In the genomic region with DNA sequence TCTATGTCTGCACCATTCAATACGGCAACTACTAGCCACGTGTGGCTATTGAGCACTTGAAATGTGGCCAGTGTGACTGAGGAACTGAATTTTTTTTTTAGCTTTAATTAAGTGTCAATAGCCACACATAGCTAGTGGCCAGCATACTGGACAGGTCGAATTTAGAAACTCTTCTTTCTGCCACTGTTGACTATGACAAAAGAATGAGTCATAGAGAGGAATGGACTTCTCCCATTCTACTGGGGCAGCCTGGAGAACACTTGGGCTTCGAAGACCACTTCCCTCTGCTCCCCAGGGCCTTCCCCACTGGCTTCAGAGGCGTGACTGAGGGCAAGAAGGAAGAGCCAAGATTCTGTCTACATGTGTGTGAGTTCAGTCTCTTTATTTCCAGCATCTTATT, we compare ENCODE assay signal across 25 cellular contexts.
A peak's percentile ranks its signal among the peaks of the same experiment; 100 is the strongest.
DNase-seq lines count a peak whose midpoint lies in the region; ATAC-seq and TF ChIP-seq lines count a peak whose summit lies in the region.
"Had no signal": no experiment of that assay in that cellular context is flagged by ENCODE, and none has a peak within 500 bp of the region (broad histone marks: within the 10 kb centered on the region; RNA-seq: fewer than 3 reads in every experiment).

No MANE protein-coding gene starts in this region.

- H3K9me2 ChIP-seq in GM23248 (ENCODE audit: insufficient read depth) = no peaks in the 10 kb centered on the region

- no peak for TF ChIP-seq CTCF in RWPE2 (IDR thresholded peaks at IDR 0.05; ENCODE audit: poor library complexity, severe bottlenecking)
- TF ChIP-seq CTCF in body of pancreas (IDR thresholded peaks at IDR 0.05) = no peak
- TF ChIP-seq CTCF in BE2C (IDR thresholded peaks at IDR 0.05; ENCODE audit: low read depth, low read length) = no peak

- no peak for TF ChIP-seq POLR2A in body of pancreas (IDR thresholded peaks at IDR 0.05)

- H3K4me1 ChIP-seq in GM23248 (ENCODE audit: insufficient read depth) = no peaks in the 10 kb centered on the region
- no peaks in the 10 kb centered on the region for H3K4me1 ChIP-seq in RWPE2 (ENCODE audit: insufficient read depth, poor library complexity, severe bottlenecking)
- H3K4me1 ChIP-seq in body of pancreas = no peaks in the 10 kb centered on the region
- peaks cover 0 to 4% of the 10 kb centered on the region in 2 donors for H3K4me1 ChIP-seq in neuronal stem cell (ENCODE audit: control insufficient read depth in 2 of 2, insufficient read depth in 1 of 2, low read depth in 1 of 2, low read length in 2 of 2)
- H3K4me1 ChIP-seq in BE2C = no peaks in the 10 kb centered on the region
- H3K4me1 ChIP-seq: Peyer's patch had no signal

- no peak overlapping the region for H3K4ac ChIP-seq in neuronal stem cell (ENCODE audit: low read length)

- intact Hi-C loops in body of pancreas (cut with DNase I) = no loop called here

- H3K27me3 ChIP-seq in GM23248 (replicated peaks; ENCODE audit: insufficient read depth) = no peaks in the 10 kb centered on the region
- no peaks in the 10 kb centered on the region for H3K27me3 ChIP-seq in RWPE2 (ENCODE audit: insufficient read depth, poor library complexity, severe bottlenecking)
- H3K27me3 ChIP-seq in body of pancreas = no peaks in the 10 kb centered on the region
- no peaks in the 10 kb centered on the region for H3K27me3 ChIP-seq in neuronal stem cell (ENCODE audit: control insufficient read depth in 3 of 3, insufficient read depth in 3 of 3, low read depth in 1 of 3, low read length in 3 of 3)
- no peaks in the 10 kb centered on the region for H3K27me3 ChIP-seq in BE2C
- H3K27me3 ChIP-seq: Peyer's patch had no signal

- no peak overlapping the region for H2BK5ac ChIP-seq in neuronal stem cell (ENCODE audit: low read length)

- H3K27ac ChIP-seq in GM23248 = no peak overlapping the region
- H3K27ac ChIP-seq in RWPE2 (ENCODE audit: poor library complexity, severe bottlenecking) = no peak overlapping the region
- no peak overlapping the region for H3K27ac ChIP-seq in body of pancreas
- H3K27ac ChIP-seq in neuronal stem cell (replicated peaks; ENCODE audit: low read length) = no peak overlapping the region
- H3K27ac ChIP-seq: C4-2B, Peyer's patch had no signal

- no peak overlapping the region for H2BK12ac ChIP-seq in neuronal stem cell (ENCODE audit: low read length)

- H3K4me2 ChIP-seq in GM23248 (ENCODE audit: unreplicated experiment) (no peak overlapping the region), neuronal stem cell (ENCODE audit: insufficient read depth, low read length, poor library complexity, severe bottlenecking) (no peak overlapping the region)

- H4K8ac ChIP-seq in neuronal stem cell (ENCODE audit: low read depth, low read length) = no peak overlapping the region

- H3K9me3 ChIP-seq in GM23248 (ENCODE audit: low read depth) (no peaks in the 10 kb centered on the region), RWPE2 (ENCODE audit: severe bottlenecking) (no peaks in the 10 kb centered on the region), body of pancreas (no peaks in the 10 kb centered on the region), neuronal stem cell (replicated peaks in 1 of 2; ENCODE audit: control insufficient read depth in 2 of 2, insufficient read depth in 1 of 2, low read depth in 1 of 2, low read length in 2 of 2) (no peaks in the 10 kb centered on the region), BE2C (no peaks in the 10 kb centered on the region)
- H3K9me3 ChIP-seq: Peyer's patch had no signal

- no peaks in the 10 kb centered on the region for H3K79me1 ChIP-seq in neuronal stem cell (ENCODE audit: low read depth, low read length)

- H2AK5ac ChIP-seq in neuronal stem cell (ENCODE audit: low read depth, low read length) = no peak overlapping the region

- H3K18ac ChIP-seq in neuronal stem cell (ENCODE audit: low read length) = no peak overlapping the region

- no peak overlapping the region for H2BK120ac ChIP-seq in neuronal stem cell (ENCODE audit: low read depth, low read length)

- 52 to 70% methylated on average over 5 of the region's 5 CpGs for WGBS in GM23248 (ENCODE audit: low coverage in 1 of 2, low lambda C conversion rate in 2 of 2, missing lambda C conversion rate in 2 of 2), 2 experiments
- 61 to 69% methylated on average over 5 of the region's 5 CpGs for WGBS in body of pancreas, 2 donors
- no CpG with 5 or more reads among the region's 5 CpGs for WGBS in neuronal stem cell (ENCODE audit: extremely low coverage in 2 of 2, insufficient read length in 2 of 2, insufficient replicate concordance in 1 of 2), 2 donors

- H3K23ac ChIP-seq in neuronal stem cell (ENCODE audit: low read depth, low read length, poor library complexity) = no peak overlapping the region

- in situ Hi-C loops in GM23248 (cut with MboI) = no loop called here

- H3K79me2 ChIP-seq in GM23248 (ENCODE audit: insufficient read depth) = no peaks in the 10 kb centered on the region

- no peak overlapping the region for H3K9ac ChIP-seq in GM23248
- no peak overlapping the region for H3K9ac ChIP-seq in neuronal stem cell (ENCODE audit: low read depth, low read length, poor library complexity)

- no peak overlapping the region for H4K91ac ChIP-seq in neuronal stem cell (ENCODE audit: low read depth, low read length, poor library complexity)

- H3F3A ChIP-seq in GM23248 (ENCODE audit: insufficient read depth) = no peaks in the 10 kb centered on the region

- H2BK15ac ChIP-seq in neuronal stem cell (ENCODE audit: low read length) = no peak overlapping the region

- H3K36me3 ChIP-seq in GM23248 (ENCODE audit: low read depth) (no peaks in the 10 kb centered on the region), RWPE2 (ENCODE audit: low read depth) (no peaks in the 10 kb centered on the region), body of pancreas (replicated peaks in 1 of 2; ENCODE audit: insufficient read depth in 1 of 2, low read depth in 2 of 2) (no peaks in the 10 kb centered on the region), neuronal stem cell (replicated peaks in 1 of 2; ENCODE audit: control insufficient read depth in 2 of 2, insufficient read depth in 2 of 2, low read length in 2 of 2) (no peaks in the 10 kb centered on the region), BE2C (no peaks in the 10 kb centered on the region)
- H3K36me3 ChIP-seq: Peyer's patch had no signal

- H2AFZ ChIP-seq in GM23248 (no peak overlapping the region), neuronal stem cell (ENCODE audit: low read length) (no peak overlapping the region)

- H4K20me1 ChIP-seq in GM23248 (ENCODE audit: insufficient read depth) = no peaks in the 10 kb centered on the region

- no peak overlapping the region for H3K14ac ChIP-seq in neuronal stem cell (ENCODE audit: low read length)

- peak; percentile 36; the same call in 1 of the 3 replicates for ATAC-seq in RWPE2 (ENCODE audit: low read depth)
- no peak for ATAC-seq in body of pancreas
- ATAC-seq: HepG2 had no signal

- DNase-seq in GM23248 = peak; percentile 14
- peak; percentile 4 for DNase-seq in MV-4-11 (lab: John Stamatoyannopoulos, UW)
- no peak for DNase-seq in RWPE2 (ENCODE audit: low spot score)
- peak; percentile 25 for DNase-seq in renal cortical epithelial cell (ENCODE audit: low read depth)
- DNase-seq in body of pancreas = no peak
- no peak for DNase-seq in NCI-H226
- no peak for DNase-seq in neuronal stem cell (ENCODE audit: low spot score)
- no peak for DNase-seq in BE2C
- DNase-seq: ACHN; AML-193; Calu3; CD8-positive, alpha-beta memory T cell; DMS153; EL; H9; NCI-H1092 treated with DMSO at 0.1 percent for 48 hours; NCI-H1436 treated with DMSO at 0.1 percent for 48 hours; NCI-H1930; NCI-H2227 treated with DMSO at 0.1 percent for 48 hours; NCI-H774; NK-92 treated with Interleukin-12 subunit alpha and Interleukin-12 subunit beta, amount 100 ng/mL, for 24 hours; Peyer's patch; SHP77 had no signal

- no peak overlapping the region for H3K4me3 ChIP-seq in GM23248
- no peak overlapping the region for H3K4me3 ChIP-seq in RWPE2 (ENCODE audit: severe bottlenecking)
- H3K4me3 ChIP-seq in body of pancreas = no peak overlapping the region
- no peak overlapping the region for H3K4me3 ChIP-seq in neuronal stem cell (ENCODE audit: low read length in 2 of 2)
- H3K4me3 ChIP-seq in BE2C (ENCODE audit: low read depth, low read length) = no peak overlapping the region
- H3K4me3 ChIP-seq: Peyer's patch had no signal

Comparison
In these comparisons a context has a peak if more than half of its experiments do, and no peak if none do; other contexts are left out.
1. DNase-seq: peak in GM23248 (single experiment), MV-4-11 (single experiment) and renal cortical epithelial cell (single experiment); none in RWPE2 (single experiment), body of pancreas (0 of 4), NCI-H226 (single experiment), neuronal stem cell (single experiment) and BE2C (single experiment).